ENCODE assay signal across 12 cellular contexts in genomic region chr7:55545496-55545895, GRCh38. TPM values are rescaled to one million over a fixed set of nuclear protein-coding genes. Genes with fewer than 3 reads are reported as not detected.
A peak's percentile ranks its signal among the peaks of the same experiment; 100 is the strongest.
DNase-seq lines count a peak whose midpoint lies in the region; ATAC-seq, FAIRE-seq and TF ChIP-seq lines count a peak whose summit lies in the region.
"Had no signal": no experiment of that assay in that cellular context is flagged by ENCODE, and none has a peak within 500 bp of the region (broad histone marks: within the 10 kb centered on the region; RNA-seq: fewer than 3 reads in every experiment).

No MANE protein-coding gene starts in this region.

- no peaks in the 10 kb centered on the region for H3K27me3 Mint-ChIP-seq in activated B cell treated with CpG ODN at 0.5 μM for 24 hours

- no peaks in the 10 kb centered on the region for H3K36me3 ChIP-seq in A673 (ENCODE audit: insufficient read depth, low read length, poor library complexity, severe bottlenecking)
- H3K36me3 ChIP-seq in left ventricle myocardium inferior, result no peaks in the 10 kb centered on the region
- H3K36me3 ChIP-seq: neural progenitor cell had no signal

- peaks cover 59% of the 10 kb centered on the region for H3K36me3 Mint-ChIP-seq in activated B cell treated with CpG ODN at 0.5 μM for 24 hours (ENCODE audit: low read depth)

- H3K27ac Mint-ChIP-seq in activated B cell treated with CpG ODN at 0.5 μM for 24 hours, result peak overlapping the region; percentile 53
- H3K27ac Mint-ChIP-seq: neural progenitor cell had no signal

- TF ChIP-seq CTCF in A673 (conservative IDR thresholded peaks at IDR 0.05; ENCODE audit: low read depth, low read length), result no peak
- TF ChIP-seq CTCF in activated B cell treated with CpG ODN at 0.5 μM for 24 hours (IDR thresholded peaks at IDR 0.05), result no peak
- TF ChIP-seq CTCF in left ventricle myocardium inferior (IDR thresholded peaks at IDR 0.05; ENCODE audit: borderline replicate concordance), result peak; percentile 27

- no peak for ATAC-seq in activated B cell treated with CpG ODN at 0.5 μM for 24 hours (ENCODE audit: low read depth)
- ATAC-seq in GM21786 (IDR thresholded peaks at IDR 0.05; ENCODE audit: unreplicated experiment), result no peak
- no peak for ATAC-seq in HG03460 (IDR thresholded peaks at IDR 0.05; ENCODE audit: unreplicated experiment)

- no peaks in the 10 kb centered on the region for H3K27me3 ChIP-seq in A673 (replicated peaks; ENCODE audit: insufficient read depth, low read depth, low read length, poor library complexity)
- H3K27me3 ChIP-seq in left ventricle myocardium inferior (ENCODE audit: low read depth), result no peaks in the 10 kb centered on the region
- H3K27me3 ChIP-seq: neural progenitor cell had no signal

- peaks cover 88% of the 10 kb centered on the region for H3K4me1 Mint-ChIP-seq in activated B cell treated with CpG ODN at 0.5 μM for 24 hours

- no TSS peak for BruUV-seq in A673 (replicated peaks; lab: Mats Ljungman, UMichigan)

- H3K27ac ChIP-seq in A673 (ENCODE audit: low read depth, low read length, poor library complexity, severe bottlenecking) (no peak overlapping the region), left ventricle myocardium inferior (replicated peaks) (peak overlapping the region; percentile 68)
- H3K27ac ChIP-seq: neural progenitor cell, VCaP had no signal

- POLR2A ChIA-PET in A673 (lab: Charles Lee; ENCODE audit: low non-redundant PET), result no interaction called here
- POLR2A ChIA-PET in activated B cell treated with CpG ODN at 0.5 μM for 24 hours (lab: Charles Lee), result interaction anchor here (1.1 to 22.9 kb wide), 5 partner anchors 7 to 24 kb away, joined by 5 to 651 read pairs (median 20); partner anchors contain the start of gene VOPP1

- DNase-seq in A673 (ENCODE audit: low spot score), result peak; percentile 26
- DNase-seq in GM18507 (ENCODE audit: extremely low spot score, insufficient read length, low read depth), result no peak
- no peak for DNase-seq in activated B cell treated with CpG ODN at 0.5 μM for 24 hours
- no peak for DNase-seq in left ventricle myocardium inferior
- DNase-seq in activated gamma-delta T cell treated with Interleukin-2 at 50 U/mL for 16 hours, result no peak
- DNase-seq in T-helper 9 cell, result no peak
- DNase-seq: glutamatergic neuron, NCI-H526 treated with DMSO at 0.1 percent for 48 hours had no signal

- FAIRE-seq in GM18507 (lab: Jason Lieb, UNC), result peak; percentile 35

- H3K4me3 Mint-ChIP-seq in activated B cell treated with CpG ODN at 0.5 μM for 24 hours, result peak overlapping the region; percentile 19
- H3K4me3 Mint-ChIP-seq: neural progenitor cell had no signal

- no peaks in the 10 kb centered on the region for H3K9me3 Mint-ChIP-seq in activated B cell treated with CpG ODN at 0.5 μM for 24 hours

- intact Hi-C loops in A673 (cut with micrococcal nuclease; ENCODE audit: unreplicated experiment), result no loop called here
- intact Hi-C loops in activated B cell treated with CpG ODN at 0.5 μM for 24 hours (cut with micrococcal nuclease), result no loop called here
- intact Hi-C loops in left ventricle myocardium inferior (cut with micrococcal nuclease), result no loop called here

- H3K4me3 ChIP-seq in A673 (ENCODE audit: low read depth, low read length, poor library complexity, severe bottlenecking) (no peak overlapping the region), left ventricle myocardium inferior (no peak overlapping the region)
- H3K4me3 ChIP-seq: neural progenitor cell had no signal

- CTCF ChIA-PET in A673 (lab: Charles Lee), result no interaction called here
- CTCF ChIA-PET in activated B cell treated with CpG ODN at 0.5 μM for 24 hours (lab: Charles Lee), result interaction anchor here (0.9 kb wide), 1 partner anchor 9 kb away, joined by 3 read pairs; no protein-coding TSS in a partner anchor

- H3K9me3 ChIP-seq in A673 (ENCODE audit: low read depth, low read length, poor library complexity, severe bottlenecking) (no peaks in the 10 kb centered on the region), left ventricle myocardium inferior (replicated peaks) (no peaks in the 10 kb centered on the region)

- H3K4me1 ChIP-seq in A673 (ENCODE audit: insufficient read depth, low read length, poor library complexity, severe bottlenecking) (peaks cover 15% of the 10 kb centered on the region), left ventricle myocardium inferior (peaks cover 48% of the 10 kb centered on the region)
- H3K4me1 ChIP-seq: neural progenitor cell had no signal

RNA-seq across cellular contexts. Expression of gene VOPP1, which starts 26.8 kb away (rescaled TPM):
- 44.8 and 49.6 TPM in 2 replicates for total RNA-seq in A673 (2021)
- 403 and 438 TPM in 2 replicates for total RNA-seq in activated B cell treated with CpG ODN at 0.5 μM for 24 hours
- total RNA-seq in left ventricle myocardium inferior, result 23.7 TPM
